ENCODE assay signal across 8 cellular contexts in the genomic region with DNA sequence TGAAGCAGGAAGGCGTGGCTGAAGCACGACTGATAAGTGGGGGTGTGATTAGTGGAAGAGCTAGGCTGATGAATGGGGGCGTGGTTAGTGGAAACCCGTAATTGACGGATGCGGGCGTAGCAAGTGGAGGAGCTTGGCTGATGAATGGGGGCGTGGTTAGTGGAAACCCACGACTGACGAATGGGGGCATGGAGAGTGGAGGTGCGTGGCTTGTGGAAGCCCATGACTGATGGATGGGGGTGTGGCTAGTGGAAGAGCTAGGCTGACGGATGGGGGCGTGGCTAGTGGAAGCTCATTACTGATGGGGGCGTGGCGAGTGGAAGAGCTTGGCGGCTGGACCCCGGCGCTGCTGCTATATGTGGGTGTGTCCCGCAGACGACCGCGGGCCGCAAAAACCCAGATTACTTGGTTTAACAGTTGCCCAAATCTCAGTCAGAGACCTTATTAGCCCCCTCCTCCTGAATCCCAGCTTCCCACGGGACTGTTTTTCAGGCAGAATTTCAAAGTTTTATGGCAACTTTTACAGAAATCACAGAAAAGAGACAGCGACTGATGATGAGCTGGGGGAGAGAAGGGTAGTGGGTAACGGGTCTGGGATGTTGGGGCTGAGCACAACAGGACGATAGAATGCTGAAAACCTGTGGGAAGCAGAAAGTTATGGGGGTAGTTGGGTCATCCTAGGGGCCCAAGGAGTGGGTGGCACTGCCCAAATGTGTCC. TPM values are rescaled to one million over a fixed set of nuclear protein-coding genes. Genes with fewer than 3 reads are reported as not detected.
A peak's percentile ranks its signal among the peaks of the same experiment; 100 is the strongest.
DNase-seq lines count a peak whose midpoint lies in the region; ATAC-seq and TF ChIP-seq lines count a peak whose summit lies in the region.

No MANE protein-coding gene starts in this region.

- H3K79me2 ChIP-seq in fibroblast of lung (ENCODE audit: control insufficient read depth, insufficient read depth, low read length), result no peaks in the 10 kb centered on the region

- peaks cover 7% of the 10 kb centered on the region for H3K27me3 ChIP-seq in fibroblast of lung (ENCODE audit: control insufficient read depth, insufficient read depth, low read length)

- H3K4me1 ChIP-seq in fibroblast of lung (ENCODE audit: control insufficient read depth, extremely low read depth, insufficient read depth, low read length), result peaks cover 14% of the 10 kb centered on the region

- H3K9ac ChIP-seq in fibroblast of lung (ENCODE audit: insufficient read depth, low read length), result no peak overlapping the region

- POLR2A ChIA-PET in naive thymus-derived CD8-positive, alpha-beta T cell (lab: Charles Lee), result interaction anchor here (0.6 to 1.7 kb wide), 5 partner anchors 10 to 324 kb away, joined by 3 to 7 read pairs (median 3); a partner anchor contains a TSS

- DNase-seq in Daoy (ENCODE audit: low read depth) (peak; percentile 99), Kasumi-1 (lab: John Stamatoyannopoulos, UW) (peak; percentile 52 to 59), fibroblast of lung (ENCODE audit: low read depth in 2 of 2) (peak; percentile 86 to 99)
- peak; percentile 78 for DNase-seq in activated T-cell treated with anti-CD3 and anti-CD28 coated beads, Interleukin-2, amount 50 U/mL, for 24 hours
- DNase-seq in naive thymus-derived CD8-positive, alpha-beta T cell, result peak; percentile 57 to 89 (median 78)
- DNase-seq in stimulated activated naive B cell treated with anti-CD40 and anti-IgM and Interleukin-4, amounts not matched to agents 10 μg/mL and 1 μg/mL and 100 μg/mL, for 72 hours, result peak; percentile 60

- no peaks in the 10 kb centered on the region for H3K9me3 Mint-ChIP-seq in activated T-cell treated with anti-CD3 and anti-CD28 coated beads, Interleukin-2, amount 50 U/mL, for 24 hours
- no peaks in the 10 kb centered on the region for H3K9me3 Mint-ChIP-seq in naive thymus-derived CD8-positive, alpha-beta T cell
- peaks cover 0 to 2% of the 10 kb centered on the region in 2 donors for H3K9me3 Mint-ChIP-seq in stimulated activated naive B cell treated with anti-CD40 and anti-IgM and Interleukin-4, amounts not matched to agents 10 μg/mL and 1 μg/mL and 100 μg/mL, for 72 hours

- no peak for TF ChIP-seq CTCF in fibroblast of lung (conservative IDR thresholded peaks at IDR 0.05 in 1 of 2, IDR thresholded peaks at IDR 0.05 in 1 of 2; ENCODE audit: low read depth in 1 of 2, low read length in 2 of 2)

- peak overlapping the region; percentile 73 for H2AFZ ChIP-seq in fibroblast of lung (ENCODE audit: low read length)

- no peaks in the 10 kb centered on the region for H3K9me3 ChIP-seq in fibroblast of lung (ENCODE audit: control insufficient read depth, insufficient read depth, low read depth, low read length)

- no peak overlapping the region for H3K4me3 Mint-ChIP-seq in activated T-cell treated with anti-CD3 and anti-CD28 coated beads, Interleukin-2, amount 50 U/mL, for 24 hours
- H3K4me3 Mint-ChIP-seq in naive thymus-derived CD8-positive, alpha-beta T cell, result no peak overlapping the region
- no peak overlapping the region for H3K4me3 Mint-ChIP-seq in stimulated activated naive B cell treated with anti-CD40 and anti-IgM and Interleukin-4, amounts not matched to agents 10 μg/mL and 1 μg/mL and 100 μg/mL, for 72 hours

- H3K36me3 Mint-ChIP-seq in activated T-cell treated with anti-CD3 and anti-CD28 coated beads, Interleukin-2, amount 50 U/mL, for 24 hours (ENCODE audit: low read depth), result no peaks in the 10 kb centered on the region
- H3K36me3 Mint-ChIP-seq in naive thymus-derived CD8-positive, alpha-beta T cell, result peaks cover 0 to 5% (median 1%) of the 10 kb centered on the region in 3 donors
- peaks cover 1 to 7% of the 10 kb centered on the region in 2 donors for H3K36me3 Mint-ChIP-seq in stimulated activated naive B cell treated with anti-CD40 and anti-IgM and Interleukin-4, amounts not matched to agents 10 μg/mL and 1 μg/mL and 100 μg/mL, for 72 hours

- peak overlapping the region; percentile 38 for H3K27ac ChIP-seq in fibroblast of lung (ENCODE audit: insufficient read depth, low read length)

- H3K4me1 Mint-ChIP-seq in activated T-cell treated with anti-CD3 and anti-CD28 coated beads, Interleukin-2, amount 50 U/mL, for 24 hours (ENCODE audit: low read depth), result peaks cover 16% of the 10 kb centered on the region
- peaks cover 6 to 23% (median 13%) of the 10 kb centered on the region in 4 donors for H3K4me1 Mint-ChIP-seq in naive thymus-derived CD8-positive, alpha-beta T cell
- peaks cover 6 to 12% of the 10 kb centered on the region in 2 donors for H3K4me1 Mint-ChIP-seq in stimulated activated naive B cell treated with anti-CD40 and anti-IgM and Interleukin-4, amounts not matched to agents 10 μg/mL and 1 μg/mL and 100 μg/mL, for 72 hours

- peak; percentile 65 to 82 for ATAC-seq in naive thymus-derived CD8-positive, alpha-beta T cell
- ATAC-seq in stimulated activated naive B cell treated with anti-CD40 and anti-IgM and Interleukin-4, amounts not matched to agents 10 μg/mL and 1 μg/mL and 100 μg/mL, for 72 hours (replicated peaks), result peak; percentile 63 to 74
- ATAC-seq in HG02970 (IDR thresholded peaks at IDR 0.05; ENCODE audit: low FRiP score, unreplicated experiment), result no peak

- H3K36me3 ChIP-seq in fibroblast of lung (ENCODE audit: control insufficient read depth, insufficient read depth, low read length), result no peaks in the 10 kb centered on the region

- H4K20me1 ChIP-seq in fibroblast of lung (ENCODE audit: control insufficient read depth, extremely low read depth, insufficient read depth, low read length), result no peaks in the 10 kb centered on the region

- H3K27me3 Mint-ChIP-seq in activated T-cell treated with anti-CD3 and anti-CD28 coated beads, Interleukin-2, amount 50 U/mL, for 24 hours, result peaks cover 77% of the 10 kb centered on the region
- H3K27me3 Mint-ChIP-seq in naive thymus-derived CD8-positive, alpha-beta T cell, result peaks cover 17 to 68% (median 36%) of the 10 kb centered on the region in 5 donors
- H3K27me3 Mint-ChIP-seq in stimulated activated naive B cell treated with anti-CD40 and anti-IgM and Interleukin-4, amounts not matched to agents 10 μg/mL and 1 μg/mL and 100 μg/mL, for 72 hours, result peaks cover 49 to 52% of the 10 kb centered on the region in 2 donors

- H3K27ac Mint-ChIP-seq in activated T-cell treated with anti-CD3 and anti-CD28 coated beads, Interleukin-2, amount 50 U/mL, for 24 hours, result no peak overlapping the region
- H3K27ac Mint-ChIP-seq in naive thymus-derived CD8-positive, alpha-beta T cell, result no peak overlapping the region
- H3K27ac Mint-ChIP-seq in stimulated activated naive B cell treated with anti-CD40 and anti-IgM and Interleukin-4, amounts not matched to agents 10 μg/mL and 1 μg/mL and 100 μg/mL, for 72 hours, result no peak overlapping the region

- H3K4me2 ChIP-seq in fibroblast of lung (ENCODE audit: extremely low read depth, insufficient read depth, low read length), result peak overlapping the region; percentile 95

- H3K4me3 ChIP-seq in fibroblast of lung (replicated peaks in 1 of 4; ENCODE audit: control extremely low read depth in 1 of 4, insufficient read depth in 1 of 4, low read depth in 3 of 4, low read length in 4 of 4), result peak overlapping the region; percentile 28 to 47 (median 36)

RNA-seq across cellular contexts. Expression of a gene that starts 9.0 kb away (rescaled TPM):
- total RNA-seq in Daoy (2014; rRNA removed; shearing (Covaris generic)), result 0.63 and 2.9 TPM in 2 replicates
- polyA plus RNA-seq in PFSK-1 (2012; ENCODE audit: insufficient read length, low read depth), result 56.2 TPM
- total RNA-seq in fibroblast of lung, result 40.3 and 57.8 TPM in 2 replicates
- 18.5 and 30.5 TPM in 2 replicates for polyA plus RNA-seq in fibroblast of lung
- 34.9 and 65.1 TPM in 2 replicates for polyA plus RNA-seq in fibroblast of lung (2012)
- polyA minus RNA-seq in fibroblast of lung (ENCODE audit: low replicate concordance), result 33.0 and 104 TPM in 2 replicates
- not detected for total RNA-seq in naive thymus-derived CD8-positive, alpha-beta T cell
- polyA plus RNA-seq in naive thymus-derived CD8-positive, alpha-beta T cell, result not detected

RNA-seq across cellular contexts. Expression of a gene that starts 43.4 kb away (rescaled TPM):
- 0.40 TPM in 1 of 2 replicates, not detected in the other for total RNA-seq in Daoy (2014; rRNA removed; shearing (Covaris generic))
- 1.7 TPM for polyA plus RNA-seq in PFSK-1 (2012; ENCODE audit: insufficient read length, low read depth)
- under 0.01 TPM in 1 of 2 replicates, not detected in the other for total RNA-seq in fibroblast of lung
- not detected in 2 replicates for polyA plus RNA-seq in fibroblast of lung
- not detected in 2 replicates for polyA plus RNA-seq in fibroblast of lung (2012)
- not detected in 2 replicates for polyA minus RNA-seq in fibroblast of lung (ENCODE audit: low replicate concordance)
- total RNA-seq in naive thymus-derived CD8-positive, alpha-beta T cell, result under 1 TPM in 1 of 2 experiments, not detected in 1; 0.42 TPM
- polyA plus RNA-seq in naive thymus-derived CD8-positive, alpha-beta T cell, result under 1 TPM in 2 of 3 donors, not detected in 1; 0.02 to 0.12 TPM

RNA-seq across cellular contexts. Expression of a gene that starts 55.7 kb away (rescaled TPM):
- 3.3 and 6.5 TPM in 2 replicates for total RNA-seq in Daoy (2014; rRNA removed; shearing (Covaris generic))
- polyA plus RNA-seq in PFSK-1 (2012; ENCODE audit: insufficient read length, low read depth), result 31.1 TPM
- 6.2 and 6.9 TPM in 2 replicates for total RNA-seq in fibroblast of lung
- polyA plus RNA-seq in fibroblast of lung, result 4.9 and 5.3 TPM in 2 replicates
- polyA plus RNA-seq in fibroblast of lung (2012), result 8.5 and 12.5 TPM in 2 replicates
- polyA minus RNA-seq in fibroblast of lung (ENCODE audit: low replicate concordance), result 17.3 and 21.9 TPM in 2 replicates
- total RNA-seq in naive thymus-derived CD8-positive, alpha-beta T cell, result 1 to 10 TPM; 5.4 to 7.1 TPM
- 1 to 10 TPM; 5.8 to 8.0 (median 7.6) TPM for polyA plus RNA-seq in naive thymus-derived CD8-positive, alpha-beta T cell

Comparison
In these comparisons a context has a peak if more than half of its experiments do, and no peak if none do; other contexts are left out.
1. RNA of a gene that starts 9.0 kb away (total RNA-seq): 40.3 to 57.8 TPM in fibroblast of lung; 0.63 to 2.9 TPM in Daoy and not detected in naive thymus-derived CD8-positive, alpha-beta T cell; every median in the first group is over 10 times any median in the second.
2. Peak in every context shown above with its lines, with median percentiles within 50 percentile points of each other: DNase-seq.